ENCODE assay signal across 8 cellular contexts in the genomic region with DNA sequence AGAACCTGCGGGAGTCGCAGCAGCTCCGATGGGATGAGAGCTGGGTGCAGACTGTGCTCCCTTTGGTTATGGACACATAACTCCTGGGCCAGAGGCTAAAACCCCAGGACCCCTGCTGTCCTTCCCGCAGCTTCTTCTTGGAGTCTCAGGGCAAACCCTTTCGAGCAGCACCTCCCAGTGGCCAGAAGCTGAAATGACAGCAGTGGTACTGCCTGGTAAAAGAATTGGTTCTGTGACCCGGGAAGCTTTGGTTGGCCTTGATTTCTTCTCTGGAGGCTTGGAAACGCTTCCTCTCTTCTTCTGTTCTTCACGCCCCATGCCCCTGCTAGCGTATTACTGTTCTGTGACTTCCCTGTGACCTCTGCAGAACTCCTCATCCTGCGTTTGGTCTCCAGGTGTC. TPM values are rescaled to one million over a fixed set of nuclear protein-coding genes. Genes with fewer than 3 reads are reported as not detected.
DNase-seq lines count a peak whose midpoint lies in the region; ATAC-seq and TF ChIP-seq lines count a peak whose summit lies in the region.
"Not testable (repeated sequence)": the region's sequence is repeated elsewhere in the genome, so short reads cannot be mapped to it uniquely, and the experiment has no call there.
"Had no signal": no experiment of that assay in that cellular context is flagged by ENCODE, and none has a peak within 500 bp of the region (broad histone marks: within the 10 kb centered on the region; RNA-seq: fewer than 3 reads in every experiment).

No MANE protein-coding gene starts in this region.

- CTCF ChIA-PET in T-cell (lab: Charles Lee): interaction anchor here (0.7 to 1.0 kb wide), 2 partner anchors 13 to 29 kb away, joined by 3 read pairs; no protein-coding TSS in a partner anchor

- H3K36me3 ChIP-seq in effector memory CD4-positive, alpha-beta T cell (ENCODE audit: control insufficient read depth, insufficient read depth, low read length): not testable (repeated sequence)

- not testable (repeated sequence) for H3K27ac Mint-ChIP-seq in T-cell

- H3K36me3 Mint-ChIP-seq in T-cell: peaks cover 18% of the 10 kb centered on the region

- not testable (repeated sequence) for H3K4me3 Mint-ChIP-seq in T-cell

- H3K27me3 ChIP-seq in effector memory CD4-positive, alpha-beta T cell (replicated peaks; ENCODE audit: control insufficient read depth, insufficient read depth, low read length, poor library complexity, severe bottlenecking): not testable (repeated sequence)

- H3K9me3 ChIP-seq in effector memory CD4-positive, alpha-beta T cell (ENCODE audit: control insufficient read depth, low read length): not testable (repeated sequence)

- not testable (repeated sequence) for H3K27me3 Mint-ChIP-seq in T-cell

- POLR2A ChIA-PET in T-cell (lab: Charles Lee): interaction anchor here in 1 of 2 donors (0.6 kb wide), 1 partner anchor 248 kb away, joined by 3 read pairs; no protein-coding TSS in a partner anchor

- peak; percentile 65 for DNase-seq in GM10266 (ENCODE audit: extremely low spot score)
- peak; percentile 5 to 55 (median 23) for DNase-seq in NCI-H1417 (lab: John Stamatoyannopoulos, UW)
- peak in 29 of 34 experiments; percentile 7 to 56 (median 45) for DNase-seq in T-cell
- peak; percentile 17 to 21 for DNase-seq in activated T-helper 1 cell treated with anti-CD3 and anti-CD28 coated beads, Interleukin-2, amount 50 U/mL, for 16 hours (ENCODE audit: low read depth in 1 of 2, low spot score in 1 of 2)
- DNase-seq in effector memory CD4-positive, alpha-beta T cell: peak in 2 of 3 donors; percentile 22
- DNase-seq in left kidney (ENCODE audit: low read depth, low spot score): peak; percentile 69
- DNase-seq in stimulated activated CD4-positive, alpha-beta T cell treated with anti-CD3 and anti-CD28 coated beads, Interleukin-12 subunit alpha, Interleukin-12 subunit beta, amount 100 ng/mL, for 24 hours (ENCODE audit: low read depth in 2 of 2): peak; percentile 17 to 46

- not testable (repeated sequence) for H3K4me1 ChIP-seq in effector memory CD4-positive, alpha-beta T cell (ENCODE audit: control insufficient read depth, insufficient read depth, low read length, poor library complexity, severe bottlenecking)

- H3K4me3 ChIP-seq in effector memory CD4-positive, alpha-beta T cell (ENCODE audit: insufficient read depth, low read depth, low read length, poor library complexity, severe bottlenecking): not testable (repeated sequence)

- H3K9me3 Mint-ChIP-seq in T-cell: not testable (repeated sequence)

- ATAC-seq in T-cell (replicated peaks in 1 of 4): not testable (repeated sequence)

- peak; percentile 81 for TF ChIP-seq CTCF in GM10266 (IDR thresholded peaks at IDR 0.05; ENCODE audit: control insufficient read depth, insufficient read depth, low read depth, missing control alignments)

- H3K27ac ChIP-seq in effector memory CD4-positive, alpha-beta T cell (ENCODE audit: insufficient read depth, low read length, poor library complexity, severe bottlenecking): not testable (repeated sequence)

- H3K4me1 Mint-ChIP-seq in T-cell: not testable (repeated sequence)

RNA-seq across cellular contexts. Expression of a gene that starts 12.8 kb away (rescaled TPM):
- 10 to 100 TPM in 3 of 5 donors, 1 to 10 TPM in 2; 3.6 to 16.1 (median 11.7) TPM for total RNA-seq in T-cell

RNA-seq across cellular contexts. Expression of a gene that starts 13.2 kb away (rescaled TPM):
- total RNA-seq in T-cell: 10 to 100 TPM; 12.0 to 29.2 (median 25.7) TPM

RNA-seq across cellular contexts. Expression of a gene that starts 19.0 kb away (rescaled TPM):
- total RNA-seq in T-cell: under 1 TPM in 2 of 5 donors, not detected in 3; 0.62 to 0.79 TPM
- total RNA-seq: T-helper 2 cell treated with Interferon-gamma antibody and Interleukin-4, amounts not matched to agents 100 ng/mL and 5 ng/mL, for 36 hours had no signal

RNA-seq across cellular contexts. Expression of a gene that starts 51.1 kb away (rescaled TPM):
- 10 to 100 TPM; 26.2 to 33.6 (median 29.7) TPM for total RNA-seq in T-cell

Comparison
In these comparisons a context has a peak if more than half of its experiments do, and no peak if none do; other contexts are left out.
1. DNase-seq: peak in every context shown above with its lines; median percentile 69 in left kidney; 65 in GM10266; 45 in T-cell; 32 in stimulated activated CD4-positive, alpha-beta T cell treated with anti-CD3 and anti-CD28 coated beads, Interleukin-12 subunit alpha, Interleukin-12 subunit beta, amount 100 ng/mL, for 24 hours; 23 in NCI-H1417; 22 in effector memory CD4-positive, alpha-beta T cell; 19 in activated T-helper 1 cell treated with anti-CD3 and anti-CD28 coated beads, Interleukin-2, amount 50 U/mL, for 16 hours.